21 cellular contexts compared by ENCODE assay signal in the genomic region with DNA sequence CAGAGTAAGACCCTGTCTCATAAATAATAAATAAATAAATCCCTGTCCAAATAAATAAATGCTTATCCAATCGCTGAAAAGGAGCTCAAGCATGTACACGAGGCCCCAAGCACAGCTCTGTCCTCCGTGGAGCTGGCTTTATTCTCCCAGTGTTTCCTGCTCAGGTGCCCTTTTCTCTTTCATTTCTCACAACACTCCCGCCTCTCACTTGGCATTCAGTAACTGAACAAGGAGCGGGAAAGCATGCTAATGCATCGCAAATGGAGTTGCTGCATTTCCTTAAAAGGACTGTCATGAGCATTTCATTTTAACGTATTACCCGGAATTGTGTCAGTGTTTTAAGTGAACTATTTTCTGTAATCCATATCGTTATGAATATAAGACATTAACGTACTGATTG.
"Had no signal": no experiment of that assay in that cellular context is flagged by ENCODE, and none has a peak within 500 bp of the region (broad histone marks: within the 10 kb centered on the region; RNA-seq: fewer than 3 reads in every experiment).

No MANE protein-coding gene starts in this region.

- H3K9me3 ChIP-seq: colonic mucosa, heart left ventricle, mucosa of descending colon, pancreas, uterus had no signal

- H3K4me3 ChIP-seq: colonic mucosa, heart left ventricle, mucosa of descending colon, pancreas, tibial artery, upper lobe of left lung, uterus had no signal

- H3K27ac ChIP-seq: colonic mucosa, heart left ventricle, pancreas, tibial artery, upper lobe of left lung, uterus had no signal

- H3K36me3 ChIP-seq: colonic mucosa, heart left ventricle, pancreas, tibial artery, upper lobe of left lung, uterus had no signal

- ATAC-seq: heart left ventricle; left lobe of liver; mucosa of descending colon; naive thymus-derived CD8-positive, alpha-beta T cell; pancreas; right cardiac atrium; stimulated activated effector memory CD8-positive, alpha-beta T cell treated with anti-CD3 and anti-CD28 coated beads, Interleukin-12 subunit alpha, Interleukin-12 subunit beta, amount 100 ng/mL, for 72 hours; stimulated activated naive CD8-positive, alpha-beta T cell treated with anti-CD3 and anti-CD28 coated beads, Interleukin-15, Interleukin-2, amounts not matched to agents 100 U/mL and 50 U/mL, for 24 hours had no signal

- FAIRE-seq: frontal cortex, pancreas, small intestine had no signal

- H3K4me1 ChIP-seq: colonic mucosa, heart left ventricle, pancreas, tibial artery, upper lobe of left lung, uterus had no signal

- DNase-seq: colonic mucosa; effector CD4-positive, alpha-beta T cell; heart left ventricle; hippocampal formation; islet precursor cell; mammary epithelial cell; mucosa of descending colon; naive thymus-derived CD8-positive, alpha-beta T cell; occipital lobe; pancreas; right cardiac atrium; small intestine; stimulated activated CD4-positive, alpha-beta T cell treated with anti-CD3 and anti-CD28 coated beads, Interleukin-2, amount 100 ng/mL, for 48 hours; stimulated activated CD8-positive, alpha-beta memory T cell treated with anti-CD3 and anti-CD28 coated beads, Interleukin-4, amount 100 ng/mL, for 48 hours; stimulated activated naive CD8-positive, alpha-beta T cell treated with anti-CD3 and anti-CD28 coated beads, Interleukin-15, Interleukin-2, amounts not matched to agents 100 U/mL and 50 U/mL, for 24 hours; tibial artery; upper lobe of left lung; uterus had no signal

- H3K27me3 ChIP-seq: colonic mucosa, pancreas, tibial artery, upper lobe of left lung, uterus had no signal
